10 cellular contexts compared by ENCODE assay signal in the genomic region with DNA sequence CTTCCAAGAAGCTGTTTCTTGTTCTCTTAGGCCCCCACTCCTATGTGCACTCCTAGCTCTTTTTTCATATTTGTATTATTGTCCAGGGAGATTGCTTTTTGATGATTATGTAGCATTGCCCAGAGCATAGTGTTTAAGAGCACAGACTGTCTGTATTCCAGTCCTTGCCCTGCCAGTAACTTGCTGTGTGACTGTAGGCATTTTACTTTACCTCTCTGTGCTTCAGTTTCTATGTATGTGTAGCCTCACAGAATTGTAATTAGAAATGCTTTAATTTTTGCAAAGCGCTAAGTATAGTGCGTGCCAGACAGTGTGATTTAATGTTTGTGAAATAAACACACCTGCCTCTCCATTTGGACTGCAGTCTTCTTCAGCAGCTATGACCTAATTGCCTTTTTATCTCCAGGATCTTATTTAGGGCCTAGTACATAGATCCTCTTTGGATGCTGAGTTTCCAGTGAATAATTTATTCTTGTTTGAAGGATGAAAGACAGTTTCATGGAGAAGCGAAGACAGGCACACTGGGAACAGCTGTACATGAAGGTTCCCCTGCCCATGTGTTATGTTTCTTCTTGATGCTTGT. TPM values are rescaled to one million over a fixed set of nuclear protein-coding genes. Genes with fewer than 3 reads are reported as not detected.
DNase-seq lines count a peak whose midpoint lies in the region; ATAC-seq and TF ChIP-seq lines count a peak whose summit lies in the region.
"Had no signal": no experiment of that assay in that cellular context is flagged by ENCODE, and none has a peak within 500 bp of the region (broad histone marks: within the 10 kb centered on the region; RNA-seq: fewer than 3 reads in every experiment).

No MANE protein-coding gene starts in this region.

- no peak overlapping the region for H3K4me2 ChIP-seq in neuronal stem cell (ENCODE audit: insufficient read depth, low read length, poor library complexity, severe bottlenecking)

- no peak overlapping the region for H2AFZ ChIP-seq in neuronal stem cell (ENCODE audit: low read length)

- no peak overlapping the region for H3K14ac ChIP-seq in neuronal stem cell (ENCODE audit: low read length)

- H4K8ac ChIP-seq in neuronal stem cell (ENCODE audit: low read depth, low read length), result no peak overlapping the region

- H4K91ac ChIP-seq in neuronal stem cell (ENCODE audit: low read depth, low read length, poor library complexity), result no peak overlapping the region

- H3K9me3 ChIP-seq in cardiac muscle cell (ENCODE audit: low read depth) (no peaks in the 10 kb centered on the region), right cardiac atrium (ENCODE audit: control insufficient read depth, low read length) (no peaks in the 10 kb centered on the region), thoracic aorta (no peaks in the 10 kb centered on the region), neuronal stem cell (replicated peaks in 1 of 2; ENCODE audit: control insufficient read depth in 2 of 2, insufficient read depth in 1 of 2, low read depth in 1 of 2, low read length in 2 of 2) (no peaks in the 10 kb centered on the region)

- no peak overlapping the region for H3K9ac ChIP-seq in neuronal stem cell (ENCODE audit: low read depth, low read length, poor library complexity)

- H3K27me3 Mint-ChIP-seq in activated T-helper 17 cell treated with anti-CD3 and anti-CD28 coated beads, Interleukin-2, amount 50 U/mL, for 72 hours, result no peaks in the 10 kb centered on the region
- peaks cover 4 to 6% (median 5%) of the 10 kb centered on the region in 3 donors for H3K27me3 Mint-ChIP-seq in immature natural killer cell (ENCODE audit: low read depth in 3 of 3)

- no peak overlapping the region for H3K27ac ChIP-seq in cardiac muscle cell
- no peak overlapping the region for H3K27ac ChIP-seq in right cardiac atrium (ENCODE audit: low read length)
- H3K27ac ChIP-seq in thoracic aorta, result no peak overlapping the region
- no peak overlapping the region for H3K27ac ChIP-seq in neuronal stem cell (replicated peaks; ENCODE audit: low read length)

- WGBS in right cardiac atrium, result 96% methylated on average over 3 of the region's 3 CpGs
- WGBS in neuronal stem cell (ENCODE audit: extremely low coverage in 2 of 2, insufficient read length in 2 of 2, insufficient replicate concordance in 1 of 2), 2 donors, result no CpG with 5 or more reads among the region's 3 CpGs

- no peak for DNase-seq in cardiac muscle cell (ENCODE audit: low read depth in 1 of 2, low spot score in 1 of 2)
- no peak for DNase-seq in right cardiac atrium
- DNase-seq in immature natural killer cell, result no peak
- no peak for DNase-seq in thoracic aorta (ENCODE audit: low spot score)
- DNase-seq in sciatic nerve (ENCODE audit: low spot score), result no peak
- no peak for DNase-seq in neuronal stem cell (ENCODE audit: low spot score)
- no peak for DNase-seq in C1 segment of cervical spinal cord (lab: John Stamatoyannopoulos, UW)
- DNase-seq: cortex of kidney, DMS79 treated with DMSO at 0.1 percent for 48 hours had no signal

- H3K27ac Mint-ChIP-seq in activated T-helper 17 cell treated with anti-CD3 and anti-CD28 coated beads, Interleukin-2, amount 50 U/mL, for 72 hours, result peak overlapping the region; percentile 83
- peak overlapping the region; percentile 81 to 99 (median 95) for H3K27ac Mint-ChIP-seq in immature natural killer cell

- no peak overlapping the region for H2BK15ac ChIP-seq in neuronal stem cell (ENCODE audit: low read length)

- peaks cover 3% of the 10 kb centered on the region for H3K9me3 Mint-ChIP-seq in activated T-helper 17 cell treated with anti-CD3 and anti-CD28 coated beads, Interleukin-2, amount 50 U/mL, for 72 hours
- no peaks in the 10 kb centered on the region for H3K9me3 Mint-ChIP-seq in immature natural killer cell

- H3K4ac ChIP-seq in neuronal stem cell (ENCODE audit: low read length), result no peak overlapping the region

- H3K4me3 Mint-ChIP-seq in activated T-helper 17 cell treated with anti-CD3 and anti-CD28 coated beads, Interleukin-2, amount 50 U/mL, for 72 hours, result peak overlapping the region; percentile 99
- H3K4me3 Mint-ChIP-seq in immature natural killer cell, result peak overlapping the region; percentile 59 to 100 (median 99)

- no peak overlapping the region for H2BK12ac ChIP-seq in neuronal stem cell (ENCODE audit: low read length)

- peak overlapping the region; percentile 100 for H3K4me3 ChIP-seq in cardiac muscle cell
- H3K4me3 ChIP-seq in right cardiac atrium (ENCODE audit: low read length), result no peak overlapping the region
- peak overlapping the region; percentile 99 for H3K4me3 ChIP-seq in thoracic aorta
- H3K4me3 ChIP-seq in neuronal stem cell (ENCODE audit: low read length in 2 of 2), result peak overlapping the region in 1 of 2 donors; percentile 32

- H3K18ac ChIP-seq in neuronal stem cell (ENCODE audit: low read length), result no peak overlapping the region

- H2BK120ac ChIP-seq in neuronal stem cell (ENCODE audit: low read depth, low read length), result no peak overlapping the region

- H3K36me3 Mint-ChIP-seq in activated T-helper 17 cell treated with anti-CD3 and anti-CD28 coated beads, Interleukin-2, amount 50 U/mL, for 72 hours (ENCODE audit: low read depth), result peaks cover 44% of the 10 kb centered on the region
- H3K36me3 Mint-ChIP-seq in immature natural killer cell, result peaks cover 3 to 5% (median 4%) of the 10 kb centered on the region in 3 donors

- no peak overlapping the region for H2AK5ac ChIP-seq in neuronal stem cell (ENCODE audit: low read depth, low read length)

- peaks cover 13% of the 10 kb centered on the region for H3K79me1 ChIP-seq in neuronal stem cell (ENCODE audit: low read depth, low read length)

- peaks cover 49% of the 10 kb centered on the region for H3K4me1 Mint-ChIP-seq in activated T-helper 17 cell treated with anti-CD3 and anti-CD28 coated beads, Interleukin-2, amount 50 U/mL, for 72 hours
- peaks cover 55 to 65% of the 10 kb centered on the region in 2 donors for H3K4me1 Mint-ChIP-seq in immature natural killer cell

- H2BK5ac ChIP-seq in neuronal stem cell (ENCODE audit: low read length), result no peak overlapping the region

- H3K23ac ChIP-seq in neuronal stem cell (ENCODE audit: low read depth, low read length, poor library complexity), result no peak overlapping the region

- H3K4me1 ChIP-seq in cardiac muscle cell (ENCODE audit: low read depth) (peaks cover 24% of the 10 kb centered on the region), right cardiac atrium (ENCODE audit: control insufficient read depth, insufficient read depth, low read length) (no peaks in the 10 kb centered on the region), thoracic aorta (ENCODE audit: control insufficient read depth in 1 of 2, low read depth in 2 of 2) (peaks cover 36 to 50% of the 10 kb centered on the region in 2 donors), neuronal stem cell (ENCODE audit: control insufficient read depth in 2 of 2, insufficient read depth in 1 of 2, low read depth in 1 of 2, low read length in 2 of 2) (peaks cover 4 to 5% of the 10 kb centered on the region in 2 donors)

- H3K27me3 ChIP-seq in cardiac muscle cell (no peaks in the 10 kb centered on the region), right cardiac atrium (ENCODE audit: control insufficient read depth, insufficient read depth) (no peaks in the 10 kb centered on the region), thoracic aorta (replicated peaks; ENCODE audit: insufficient read depth) (no peaks in the 10 kb centered on the region), neuronal stem cell (ENCODE audit: control insufficient read depth in 3 of 3, insufficient read depth in 3 of 3, low read depth in 1 of 3, low read length in 3 of 3) (no peaks in the 10 kb centered on the region)

- H3K36me3 ChIP-seq in cardiac muscle cell, result peaks cover 6% of the 10 kb centered on the region
- H3K36me3 ChIP-seq in thoracic aorta, result peaks cover 2% of the 10 kb centered on the region
- peaks cover 11 to 30% of the 10 kb centered on the region in 2 donors for H3K36me3 ChIP-seq in neuronal stem cell (replicated peaks in 1 of 2; ENCODE audit: control insufficient read depth in 2 of 2, insufficient read depth in 2 of 2, low read length in 2 of 2)

- no peak for ATAC-seq in right cardiac atrium
- ATAC-seq in activated T-helper 17 cell treated with anti-CD3 and anti-CD28 coated beads, Interleukin-2, amount 50 U/mL, for 72 hours (replicated peaks), result no peak
- ATAC-seq in thoracic aorta (ENCODE audit: insufficient number of reproducible peaks, low FRiP score, low read depth), result no peak
- no peak for ATAC-seq in sciatic nerve

- TF ChIP-seq CTCF in cardiac muscle cell (IDR thresholded peaks at IDR 0.05; ENCODE audit: low read depth, low read length) (no peak), thoracic aorta (IDR thresholded peaks at IDR 0.05) (no peak)

- intact Hi-C loops in right cardiac atrium (cut with DNase I) (no loop called here), sciatic nerve (cut with DNase I) (no loop called here)

RNA-seq across cellular contexts. Expression of gene SEC23IP, which starts 1.4 kb away (rescaled TPM):
- total RNA-seq in cardiac muscle cell (22.9 and 42.1 TPM in 2 replicates), right cardiac atrium (10 to 100 TPM; 29.7 to 41.9 (median 32.9) TPM), thoracic aorta (10 to 100 TPM; 17.9 to 20.9 TPM), sciatic nerve (45.6 TPM)
- polyA plus RNA-seq in cardiac muscle cell (40.8 and 42.8 TPM in 2 replicates), right cardiac atrium (6.9 TPM), immature natural killer cell (10 to 100 TPM; 41.2 to 57.3 (median 47.2) TPM)
- 10 to 100 TPM; 53.9 to 97.4 TPM for total RNA-seq in activated T-helper 17 cell treated with anti-CD3 and anti-CD28 coated beads, Interleukin-2, amount 50 U/mL, for 72 hours
- polyA plus RNA-seq in neuronal stem cell (2013, experiment 1 of 2), result 50.7 TPM
- polyA plus RNA-seq in neuronal stem cell (2013, experiment 2 of 2), result 59.6 TPM

RNA-seq across cellular contexts. Expression of gene MCMBP, which starts 21.3 kb away (rescaled TPM):
- total RNA-seq in cardiac muscle cell, result 29.2 and 41.1 TPM in 2 replicates
- polyA plus RNA-seq in cardiac muscle cell, result 39.7 and 46.3 TPM in 2 replicates
- 10 to 100 TPM; 24.8 to 30.9 (median 28.3) TPM for total RNA-seq in right cardiac atrium
- polyA plus RNA-seq in right cardiac atrium, result 15.4 TPM
- total RNA-seq in activated T-helper 17 cell treated with anti-CD3 and anti-CD28 coated beads, Interleukin-2, amount 50 U/mL, for 72 hours, result 10 to 100 TPM; 61.2 to 98.8 TPM
- 10 to 100 TPM; 46.6 to 65.6 (median 52.4) TPM for polyA plus RNA-seq in immature natural killer cell
- 10 to 100 TPM; 34.8 to 59.8 TPM for total RNA-seq in thoracic aorta
- 52.1 TPM for total RNA-seq in sciatic nerve
- 44.9 TPM for polyA plus RNA-seq in neuronal stem cell (2013, experiment 1 of 2)
- polyA plus RNA-seq in neuronal stem cell (2013, experiment 2 of 2), result 43.8 TPM
